Comparison of ENCODE assay signal across 23 cellular contexts in the genomic region with DNA sequence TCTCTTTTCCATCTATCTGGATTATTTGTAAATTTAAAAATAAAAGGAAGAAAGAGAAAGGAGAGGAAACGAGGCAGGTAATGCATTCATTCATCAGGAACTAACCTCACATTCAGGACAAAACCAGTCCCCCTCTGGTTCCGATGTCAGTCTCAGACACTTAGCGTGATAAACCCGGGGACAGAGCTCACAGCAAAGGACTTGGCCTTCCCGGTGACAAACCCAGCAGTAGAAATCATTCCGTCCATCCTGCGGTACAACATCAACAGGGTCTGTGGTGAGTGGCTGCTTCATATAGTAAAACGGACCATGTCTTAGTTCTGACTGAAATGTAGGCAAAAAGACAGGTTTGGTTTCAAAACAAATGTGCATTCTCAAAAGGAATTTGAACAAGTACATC.
"Had no signal": no experiment of that assay in that cellular context is flagged by ENCODE, and none has a peak within 500 bp of the region (broad histone marks: within the 10 kb centered on the region; RNA-seq: fewer than 3 reads in every experiment).

No MANE protein-coding gene starts in this region.

- H3K9me3 Mint-ChIP-seq: activated B cell treated with CpG ODN at 0.5 μM for 24 hours; activated CD4-positive, alpha-beta T cell treated with anti-CD3 and anti-CD28 coated beads, Interleukin-2, amount 10 ng/mL, durations not matched to agents 24 days and 14 days; activated naive CD4-positive, alpha-beta T cell treated with anti-CD3 and anti-CD28 coated beads for 36 hours; activated naive CD8-positive, alpha-beta T cell treated with anti-CD3 and anti-CD28 coated beads, Interleukin-2, amount 10 ng/mL, durations not matched to agents 7 days and 5 days; activated T-cell treated with anti-CD3 and anti-CD28 coated beads, Interleukin-2, amount 50 U/mL, for 24 hours; activated T-helper 1 cell treated with anti-CD3 and anti-CD28 coated beads, Interleukin-12 subunit alpha, Interleukin-12 subunit beta, Interleukin-2, Interleukin-4 antibody, amounts not matched to agents 30 ng/mL and 10 ng/mL and 1 ng/mL, durations not matched to agents 14 hours and 24 hours and 36 hours had no signal

- H3K4me3 Mint-ChIP-seq: activated B cell treated with CpG ODN at 0.5 μM for 24 hours; activated CD4-positive, alpha-beta T cell treated with anti-CD3 and anti-CD28 coated beads, Interleukin-2, amount 10 ng/mL, durations not matched to agents 24 days and 14 days; activated CD8-positive, alpha-beta memory T cell treated with anti-CD3 and anti-CD28 coated beads, Interleukin-2, amount 10 ng/mL, durations not matched to agents 7 days and 5 days; activated naive CD4-positive, alpha-beta T cell treated with anti-CD3 and anti-CD28 coated beads for 36 hours; activated naive CD8-positive, alpha-beta T cell treated with anti-CD3 and anti-CD28 coated beads, Interleukin-2, amount 10 ng/mL, durations not matched to agents 7 days and 5 days; activated T-cell treated with anti-CD3 and anti-CD28 coated beads, Interleukin-2, amount 50 U/mL, for 24 hours; activated T-helper 1 cell treated with anti-CD3 and anti-CD28 coated beads, Interleukin-12 subunit alpha, Interleukin-12 subunit beta, Interleukin-2, Interleukin-4 antibody, amounts not matched to agents 30 ng/mL and 10 ng/mL and 1 ng/mL, durations not matched to agents 14 hours and 24 hours and 36 hours; T-helper 17 cell had no signal

- H3K4me3 ChIP-seq: adrenal gland, MG63 had no signal

- ATAC-seq: activated CD8-positive, alpha-beta memory T cell treated with anti-CD3 and anti-CD28 coated beads, Interleukin-2, amount 10 ng/mL, durations not matched to agents 7 days and 5 days; T-helper 17 cell had no signal

- H3K27me3 Mint-ChIP-seq: activated B cell treated with CpG ODN at 0.5 μM for 24 hours; activated CD4-positive, alpha-beta T cell treated with anti-CD3 and anti-CD28 coated beads, Interleukin-2, amount 10 ng/mL, durations not matched to agents 24 days and 14 days; activated CD8-positive, alpha-beta memory T cell treated with anti-CD3 and anti-CD28 coated beads, Interleukin-2, amount 10 ng/mL, durations not matched to agents 7 days and 5 days; activated naive CD8-positive, alpha-beta T cell treated with anti-CD3 and anti-CD28 coated beads, Interleukin-2, amount 10 ng/mL, durations not matched to agents 7 days and 5 days; activated T-cell treated with anti-CD3 and anti-CD28 coated beads, Interleukin-2, amount 50 U/mL, for 24 hours; T-helper 17 cell had no signal

- H3K4me1 Mint-ChIP-seq: activated B cell treated with CpG ODN at 0.5 μM for 24 hours had no signal

- DNase-seq: activated B cell treated with CpG ODN at 0.5 μM for 24 hours; activated CD4-positive, alpha-beta T cell treated with anti-CD3 and anti-CD28 coated beads for 1 hour; activated CD4-positive, alpha-beta T cell treated with anti-CD3 and anti-CD28 coated beads, Interleukin-2, amount 10 ng/mL, durations not matched to agents 24 days and 14 days; activated CD4-positive, alpha-beta T cell treated with anti-CD3 and anti-CD28 coated beads, Interleukin-2, amount 50 U/mL, for 48 hours; activated CD8-positive, alpha-beta memory T cell treated with anti-CD3 and anti-CD28 coated beads, Interleukin-2, amount 10 ng/mL, durations not matched to agents 7 days and 5 days; activated gamma-delta T cell; activated naive CD4-positive, alpha-beta T cell treated with anti-CD3 and anti-CD28 coated beads for 36 hours; activated naive CD8-positive, alpha-beta T cell treated with anti-CD3 and anti-CD28 coated beads, Interleukin-2, amount 10 ng/mL, durations not matched to agents 7 days and 5 days; activated T-cell treated with anti-CD3 and anti-CD28 coated beads, Interleukin-2, amount 50 U/mL, for 24 hours; anterior cingulate cortex; MG63; NCI-H1105; NCI-H1436; NCI-H1694 treated with DMSO at 0.1 percent for 48 hours; NCI-H2029 treated with DMSO at 0.1 percent for 48 hours; NCI-H510A treated with DMSO at 0.1 percent for 48 hours; NCI-H69; SHP77 treated with DMSO at 0.1 percent for 48 hours; T-helper 17 cell; T-helper 9 cell had no signal

- H3K27me3 ChIP-seq: adrenal gland, MG63 had no signal

- FAIRE-seq: RCC 7860 had no signal

- H3K9me3 ChIP-seq: adrenal gland, MG63 had no signal

- H3K27ac Mint-ChIP-seq: activated B cell treated with CpG ODN at 0.5 μM for 24 hours; activated CD4-positive, alpha-beta T cell treated with anti-CD3 and anti-CD28 coated beads, Interleukin-2, amount 10 ng/mL, durations not matched to agents 24 days and 14 days; activated CD8-positive, alpha-beta memory T cell treated with anti-CD3 and anti-CD28 coated beads, Interleukin-2, amount 10 ng/mL, durations not matched to agents 7 days and 5 days; activated naive CD4-positive, alpha-beta T cell treated with anti-CD3 and anti-CD28 coated beads for 36 hours; activated naive CD8-positive, alpha-beta T cell treated with anti-CD3 and anti-CD28 coated beads, Interleukin-2, amount 10 ng/mL, durations not matched to agents 7 days and 5 days; activated T-helper 1 cell treated with anti-CD3 and anti-CD28 coated beads, Interleukin-12 subunit alpha, Interleukin-12 subunit beta, Interleukin-2, Interleukin-4 antibody, amounts not matched to agents 30 ng/mL and 10 ng/mL and 1 ng/mL, durations not matched to agents 14 hours and 24 hours and 36 hours; T-helper 17 cell had no signal
